In the genomic region with DNA sequence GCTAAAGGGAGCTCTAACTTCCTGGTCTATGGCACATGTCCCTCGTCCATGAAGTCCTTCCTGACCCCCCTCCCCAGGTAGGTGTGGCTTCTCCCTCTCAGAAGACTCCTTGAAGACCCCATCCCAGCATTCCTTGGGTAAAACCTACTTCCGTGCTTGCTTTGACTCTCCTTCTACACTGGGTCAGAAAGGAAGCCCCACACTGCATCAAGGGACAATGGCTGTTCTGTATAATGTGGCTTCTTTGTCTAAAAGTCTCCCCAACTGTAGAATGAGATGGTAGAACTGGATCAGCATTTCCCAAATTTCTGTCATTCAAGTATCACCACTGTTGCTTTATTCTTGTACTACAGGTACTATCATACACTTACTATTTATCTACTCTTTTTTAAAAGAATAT, we compare ENCODE assay signal across 21 cellular contexts. TPM values are rescaled to one million over a fixed set of nuclear protein-coding genes. Genes with fewer than 3 reads are reported as not detected.
"Had no signal": no experiment of that assay in that cellular context is flagged by ENCODE, and none has a peak within 500 bp of the region (broad histone marks: within the 10 kb centered on the region; RNA-seq: fewer than 3 reads in every experiment).

No MANE protein-coding gene starts in this region.

- H3K9me3 Mint-ChIP-seq: activated CD4-positive, alpha-beta memory T cell treated with anti-CD3 and anti-CD28 coated beads for 36 hours; activated naive CD8-positive, alpha-beta T cell treated with anti-CD3 and anti-CD28 coated beads for 36 hours; memory B cell; natural killer cell treated with Interleukin-12 subunit alpha and Interleukin-12 subunit beta and Interleukin-15 and Interleukin-18, amount 100 ng/mL, for 72 hours had no signal

- H3K27me3 ChIP-seq: sigmoid colon, tibial artery had no signal

- H3K4me3 Mint-ChIP-seq: activated CD4-positive, alpha-beta memory T cell treated with anti-CD3 and anti-CD28 coated beads for 36 hours; activated naive CD8-positive, alpha-beta T cell treated with anti-CD3 and anti-CD28 coated beads for 36 hours; memory B cell; natural killer cell treated with Interleukin-12 subunit alpha and Interleukin-12 subunit beta and Interleukin-15 and Interleukin-18, amount 100 ng/mL, for 72 hours had no signal

- H3K36me3 ChIP-seq: sigmoid colon, tibial artery had no signal

- H3K27ac ChIP-seq: sigmoid colon, tibial artery had no signal

- H3K4me3 ChIP-seq: sigmoid colon, tibial artery had no signal

- DNase-seq: activated CD4-positive, alpha-beta memory T cell treated with anti-CD3 and anti-CD28 coated beads for 36 hours; activated CD4-positive, alpha-beta T cell treated with anti-CD3 and anti-CD28 coated beads for 4 hours; activated CD4-positive, CD25-positive, alpha-beta regulatory T cell; activated naive CD4-positive, alpha-beta T cell treated with Interleukin-2 at 50 U/mL for 16 hours; activated naive CD8-positive, alpha-beta T cell treated with anti-CD3 and anti-CD28 coated beads for 36 hours; activated T-cell treated with anti-CD3 and anti-CD28 coated beads, Interleukin-2, amount 50 U/mL, for 48 hours; effector CD8-positive, alpha-beta T cell; erythroblast; foreskin fibroblast; kidney glomerular epithelial cell; posterior cingulate gyrus; sigmoid colon; stimulated activated CD4-positive, alpha-beta T cell treated with anti-CD3 and anti-CD28 coated beads, Interleukin-4, amount 100 ng/mL, for 1 hour; stimulated activated naive CD4-positive, alpha-beta T cell treated with Interleukin-2 at 50 U/mL for 16 hours; T-helper 1 cell; T1000; tibial artery had no signal

- H3K27me3 Mint-ChIP-seq: activated CD4-positive, alpha-beta memory T cell treated with anti-CD3 and anti-CD28 coated beads for 36 hours; activated naive CD8-positive, alpha-beta T cell treated with anti-CD3 and anti-CD28 coated beads for 36 hours had no signal

- ATAC-seq: natural killer cell treated with Interleukin-12 subunit alpha and Interleukin-12 subunit beta and Interleukin-15 and Interleukin-18, amount 100 ng/mL, for 72 hours had no signal

- H3K36me3 Mint-ChIP-seq: activated CD4-positive, alpha-beta memory T cell treated with anti-CD3 and anti-CD28 coated beads for 36 hours; memory B cell; natural killer cell treated with Interleukin-12 subunit alpha and Interleukin-12 subunit beta and Interleukin-15 and Interleukin-18, amount 100 ng/mL, for 72 hours had no signal

- H3K27ac Mint-ChIP-seq: activated CD4-positive, alpha-beta memory T cell treated with anti-CD3 and anti-CD28 coated beads for 36 hours; activated naive CD8-positive, alpha-beta T cell treated with anti-CD3 and anti-CD28 coated beads for 36 hours; memory B cell had no signal

RNA-seq across cellular contexts. Expression of gene ACSBG1, which starts 26.1 kb away (rescaled TPM):
- total RNA-seq: bronchial epithelial cell, fibroblast of lung had no signal
- polyA plus RNA-seq: fibroblast of lung had no signal
